Comparison of ENCODE assay signal across 19 cellular contexts in genomic region chr5:179327026-179327735, GRCh38. TPM values are rescaled to one million over a fixed set of nuclear protein-coding genes. Genes with fewer than 3 reads are reported as not detected.
DNase-seq lines count a peak whose midpoint lies in the region; ATAC-seq lines count a peak whose summit lies in the region.
"Had no signal": no experiment of that assay in that cellular context is flagged by ENCODE, and none has a peak within 500 bp of the region (broad histone marks: within the 10 kb centered on the region; RNA-seq: fewer than 3 reads in every experiment).

No MANE protein-coding gene starts in this region.

- no peaks in the 10 kb centered on the region for H3K36me3 ChIP-seq in BLaER1 treated with 17β-estradiol and CSF1 and Interleukin-3, amounts not matched to agents 10 nM and 100 nM
- H3K36me3 ChIP-seq in adipocyte (ENCODE audit: control insufficient read depth, insufficient read depth, low read length, severe bottlenecking), result peaks cover 10% of the 10 kb centered on the region
- H3K36me3 ChIP-seq: tibial nerve had no signal

- no peak for DNase-seq in adipocyte (ENCODE audit: low read depth)
- peak; percentile 17 for DNase-seq in left cardiac atrium
- peak; percentile 57 for DNase-seq in posterior vena cava (ENCODE audit: low spot score)
- DNase-seq in activated naive CD4-positive, alpha-beta T cell treated with anti-CD3 and anti-CD28 coated beads, Interleukin-2, amount 50 U/mL, for 72 hours (ENCODE audit: low spot score in 2 of 2), result no peak
- no peak for DNase-seq in SIG-M5 treated with dmso at 0.1 percent for 504 hours (lab: John Stamatoyannopoulos, UW; ENCODE audit: unreplicated experiment)
- no peak for DNase-seq in cerebellar cortex (ENCODE audit: low spot score)
- DNase-seq: activated B cell treated with CpG ODN at 0.5 μM for 24 hours; central memory CD4-positive, alpha-beta T cell; effector memory CD4-positive, alpha-beta T cell; NCI-H1436; NCI-H2227 treated with DMSO at 0.1 percent for 48 hours; stimulated activated CD4-positive, alpha-beta T cell treated with anti-CD3 and anti-CD28 coated beads, Interleukin-12 subunit alpha, Interleukin-12 subunit beta, amount 100 ng/mL, for 4 hours had no signal

- peaks cover 0 to 4% (median 0%) of the 10 kb centered on the region in 11 experiments; a peak in 1 of 22 replicates for H3K9me3 ChIP-seq in BLaER1 treated with 17β-estradiol and CSF1 and Interleukin-3, amounts not matched to agents 10 nM and 100 nM (replicated peaks in 1 of 11)
- no peaks in the 10 kb centered on the region for H3K9me3 ChIP-seq in adipocyte (ENCODE audit: control insufficient read depth, low read length)
- H3K9me3 ChIP-seq: A549, tibial nerve had no signal

- peak overlapping the region; percentile 39 to 77 (median 59) for H3K4me2 ChIP-seq in BLaER1 treated with 17β-estradiol and CSF1 and Interleukin-3, amounts not matched to agents 10 nM and 100 nM
- H3K4me2 ChIP-seq: A549 had no signal

- no peaks in the 10 kb centered on the region for H3K9me3 Mint-ChIP-seq in activated naive CD4-positive, alpha-beta T cell treated with anti-CD3 and anti-CD28 coated beads, Interleukin-2, amount 50 U/mL, for 72 hours
- H3K9me3 Mint-ChIP-seq: activated B cell treated with CpG ODN at 0.5 μM for 24 hours had no signal

- H4K20me1 ChIP-seq in BLaER1 treated with 17β-estradiol and CSF1 and Interleukin-3, amounts not matched to agents 10 nM and 100 nM, result peaks cover 0 to 31% (median 0%) of the 10 kb centered on the region in 11 experiments; a peak in 4 of 22 replicates

- H3K9ac ChIP-seq in BLaER1 treated with 17β-estradiol and CSF1 and Interleukin-3, amounts not matched to agents 10 nM and 100 nM, result no peak overlapping the region
- peak overlapping the region; percentile 57 for H3K9ac ChIP-seq in adipocyte (ENCODE audit: low read length)

- H3K27me3 ChIP-seq in BLaER1 treated with 17β-estradiol and CSF1 and Interleukin-3, amounts not matched to agents 10 nM and 100 nM, result peaks cover 0 to 6% (median 0%) of the 10 kb centered on the region in 11 experiments; a peak in 1 of 22 replicates
- no peaks in the 10 kb centered on the region for H3K27me3 ChIP-seq in adipocyte (replicated peaks; ENCODE audit: control insufficient read depth, insufficient read depth, low read length)
- H3K27me3 ChIP-seq: tibial nerve had no signal

- no peak overlapping the region for H3K27ac Mint-ChIP-seq in activated naive CD4-positive, alpha-beta T cell treated with anti-CD3 and anti-CD28 coated beads, Interleukin-2, amount 50 U/mL, for 72 hours
- H3K27ac Mint-ChIP-seq: activated B cell treated with CpG ODN at 0.5 μM for 24 hours had no signal

- no peak overlapping the region for H3K27ac ChIP-seq in BLaER1 treated with 17β-estradiol and CSF1 and Interleukin-3, amounts not matched to agents 10 nM and 100 nM
- H3K27ac ChIP-seq: A549, C4-2B, HL-60 had no signal

- no peak overlapping the region for H3K4me3 ChIP-seq in BLaER1 treated with 17β-estradiol and CSF1 and Interleukin-3, amounts not matched to agents 10 nM and 100 nM
- H3K4me3 ChIP-seq in adipocyte (ENCODE audit: low read length), result peak overlapping the region; percentile 13
- H3K4me3 ChIP-seq: A549, tibial nerve had no signal

- peak in 1 of 2 donors; percentile 19 for ATAC-seq in left cardiac atrium
- no peak for ATAC-seq in activated naive CD4-positive, alpha-beta T cell treated with anti-CD3 and anti-CD28 coated beads, Interleukin-2, amount 50 U/mL, for 72 hours
- no peak for ATAC-seq in HG03175 (IDR thresholded peaks at IDR 0.05; ENCODE audit: unreplicated experiment)
- ATAC-seq: A549 had no signal

- H3K36me3 Mint-ChIP-seq in activated naive CD4-positive, alpha-beta T cell treated with anti-CD3 and anti-CD28 coated beads, Interleukin-2, amount 50 U/mL, for 72 hours, result no peaks in the 10 kb centered on the region

- intact Hi-C loops in left cardiac atrium (cut with DNase I) (no loop called here), posterior vena cava (cut with DNase I) (no loop called here)

- peaks cover 9 to 48% (median 34%) of the 10 kb centered on the region in 10 experiments; a peak in 19 of 20 replicates for H3K4me1 ChIP-seq in BLaER1 treated with 17β-estradiol and CSF1 and Interleukin-3, amounts not matched to agents 10 nM and 100 nM
- H3K4me1 ChIP-seq in adipocyte (ENCODE audit: control insufficient read depth, insufficient read depth, low read length), result peaks cover 30% of the 10 kb centered on the region
- H3K4me1 ChIP-seq: A549 had no signal

RNA-seq across cellular contexts. Expression of gene ADAMTS2, which starts 18.1 kb away (rescaled TPM):
- total RNA-seq in left cardiac atrium, result 10 to 100 TPM; 15.0 to 22.7 TPM
- 10 to 100 TPM; 27.1 to 62.0 TPM for total RNA-seq in posterior vena cava
- not detected for total RNA-seq in activated naive CD4-positive, alpha-beta T cell treated with anti-CD3 and anti-CD28 coated beads, Interleukin-2, amount 50 U/mL, for 72 hours
- total RNA-seq: activated B cell treated with CpG ODN at 0.5 μM for 24 hours; T-helper 1 cell treated with Interleukin-12 subunit alpha and Interleukin-12 subunit beta and Interleukin-4 antibody, amounts not matched to agents 30 ng/mL and 1 ng/mL, for 36 hours had no signal

Comparison
In these comparisons a context has a peak if more than half of its experiments do, and no peak if none do; other contexts are left out.
1. DNase-seq: peak in left cardiac atrium (single experiment) and posterior vena cava (single experiment); none in adipocyte (single experiment), activated naive CD4-positive, alpha-beta T cell treated with anti-CD3 and anti-CD28 coated beads, Interleukin-2, amount 50 U/mL, for 72 hours (0 of 2), SIG-M5 treated with dmso at 0.1 percent for 504 hours (single experiment) and cerebellar cortex (single experiment).
2. RNA of gene ADAMTS2, which starts 18.1 kb away (total RNA-seq): 27.1 to 62.0 TPM in posterior vena cava and 15.0 to 22.7 TPM in left cardiac atrium; not detected in activated naive CD4-positive, alpha-beta T cell treated with anti-CD3 and anti-CD28 coated beads, Interleukin-2, amount 50 U/mL, for 72 hours; every median in the first group is over 10 times any median in the second.